In genomic region chr16:20850981-20851380, GRCh38 we compare ENCODE assay signal across 15 cellular contexts. TPM values are rescaled to one million over a fixed set of nuclear protein-coding genes. Genes with fewer than 3 reads are reported as not detected.
DNase-seq lines count a peak whose midpoint lies in the region; ATAC-seq and TF ChIP-seq lines count a peak whose summit lies in the region.
"Had no signal": no experiment of that assay in that cellular context is flagged by ENCODE, and none has a peak within 500 bp of the region (broad histone marks: within the 10 kb centered on the region; RNA-seq: fewer than 3 reads in every experiment).

No MANE protein-coding gene starts in this region.

- no peaks in the 10 kb centered on the region for H3K36me3 Mint-ChIP-seq in endothelial cell (ENCODE audit: low read depth, unreplicated experiment)

- DNase-seq in adipocyte (ENCODE audit: low read depth) (no peak), fibroblast of gingiva (ENCODE audit: low read depth) (peak; percentile 14), tibial nerve (ENCODE audit: low spot score in 2 of 2) (no peak), endothelial cell (ENCODE audit: low spot score) (no peak), NCI-H748 treated with DMSO at 0.1 percent for 48 hours (lab: John Stamatoyannopoulos, UW) (no peak)
- DNase-seq: activated effector memory CD4-positive, alpha-beta T cell treated with Interleukin-2 at 50 U/mL for 16 hours; CD4-positive, alpha-beta T cell; Karpas-422; stimulated activated CD4-positive, alpha-beta T cell treated with anti-CD3 and anti-CD28 coated beads, Interleukin-4, amount 100 ng/mL, for 1 hour had no signal

- H3K4me1 Mint-ChIP-seq in endothelial cell (ENCODE audit: unreplicated experiment) = peaks cover 38% of the 10 kb centered on the region
- H3K4me1 Mint-ChIP-seq: central memory CD8-positive, alpha-beta T cell had no signal

- H3K9ac ChIP-seq in adipocyte (ENCODE audit: low read length) = peak overlapping the region; percentile 86

- H3K27me3 ChIP-seq in adipocyte (replicated peaks; ENCODE audit: control insufficient read depth, insufficient read depth, low read length) (no peaks in the 10 kb centered on the region), muscle layer of duodenum (ENCODE audit: low read depth, low read length) (no peaks in the 10 kb centered on the region), tibial nerve (no peaks in the 10 kb centered on the region)
- H3K27me3 ChIP-seq: foreskin keratinocyte had no signal

- H3K4me3 ChIP-seq in adipocyte (ENCODE audit: low read length) (peak overlapping the region; percentile 26), muscle layer of duodenum (ENCODE audit: low read depth in 1 of 2, low read length in 2 of 2) (no peak overlapping the region), tibial nerve (no peak overlapping the region)

- TF ChIP-seq POLR2A in tibial nerve (IDR thresholded peaks at IDR 0.05) = no peak

- peaks cover 68% of the 10 kb centered on the region for H3K4me1 ChIP-seq in adipocyte (ENCODE audit: control insufficient read depth, insufficient read depth, low read length)
- H3K4me1 ChIP-seq in muscle layer of duodenum (ENCODE audit: control insufficient read depth in 1 of 2, insufficient read depth in 2 of 2, low read length in 2 of 2) = peaks cover 12 to 21% of the 10 kb centered on the region in 2 donors
- H3K4me1 ChIP-seq in tibial nerve = peaks cover 0 to 61% (median 35%) of the 10 kb centered on the region in 4 donors

- ATAC-seq in HG03469 (IDR thresholded peaks at IDR 0.05; ENCODE audit: unreplicated experiment) = no peak
- ATAC-seq in HG02840 (IDR thresholded peaks at IDR 0.05; ENCODE audit: low FRiP score, unreplicated experiment) = no peak

- H3K27ac Mint-ChIP-seq in endothelial cell (ENCODE audit: unreplicated experiment) = no peak overlapping the region
- H3K27ac Mint-ChIP-seq: CD4-positive, alpha-beta T cell; stimulated activated naive CD8-positive, alpha-beta T cell treated with anti-CD3 and anti-CD28 coated beads, Interleukin-15, Interleukin-2, amounts not matched to agents 100 ng/mL and 50 ng/mL, for 24 hours had no signal

- no peaks in the 10 kb centered on the region for H3K9me3 Mint-ChIP-seq in endothelial cell (ENCODE audit: unreplicated experiment)
- H3K9me3 Mint-ChIP-seq: CD4-positive, alpha-beta T cell; central memory CD8-positive, alpha-beta T cell; stimulated activated naive CD8-positive, alpha-beta T cell treated with anti-CD3 and anti-CD28 coated beads, Interleukin-15, Interleukin-2, amounts not matched to agents 100 ng/mL and 50 ng/mL, for 24 hours had no signal

- no peaks in the 10 kb centered on the region for H3K9me3 ChIP-seq in adipocyte (ENCODE audit: control insufficient read depth, low read length)
- no peaks in the 10 kb centered on the region for H3K9me3 ChIP-seq in muscle layer of duodenum (ENCODE audit: control insufficient read depth in 1 of 2, low read length in 2 of 2)
- H3K9me3 ChIP-seq in tibial nerve = no peaks in the 10 kb centered on the region

- no peak for TF ChIP-seq EP300 in tibial nerve (IDR thresholded peaks at IDR 0.05)

- H3K36me3 ChIP-seq in adipocyte (ENCODE audit: control insufficient read depth, insufficient read depth, low read length, severe bottlenecking) (peaks cover 36% of the 10 kb centered on the region), muscle layer of duodenum (ENCODE audit: control insufficient read depth in 1 of 2, insufficient read depth in 2 of 2, low read length in 2 of 2) (peaks cover 7 to 13% of the 10 kb centered on the region in 2 donors), tibial nerve (peaks cover 0 to 11% (median 0%) of the 10 kb centered on the region in 3 donors)

- H3K4me3 Mint-ChIP-seq in endothelial cell (ENCODE audit: unreplicated experiment) = no peak overlapping the region
- H3K4me3 Mint-ChIP-seq: CD4-positive, alpha-beta T cell; central memory CD8-positive, alpha-beta T cell; stimulated activated naive CD8-positive, alpha-beta T cell treated with anti-CD3 and anti-CD28 coated beads, Interleukin-15, Interleukin-2, amounts not matched to agents 100 ng/mL and 50 ng/mL, for 24 hours had no signal

- TF ChIP-seq CTCF in tibial nerve (IDR thresholded peaks at IDR 0.05) = no peak
- TF ChIP-seq CTCF in endothelial cell (IDR thresholded peaks at IDR 0.05; ENCODE audit: unreplicated experiment) = no peak

- 60 to 71% methylated on average over 3 of the region's 3 CpGs for WGBS in tibial nerve, 2 donors

- H3K27me3 Mint-ChIP-seq in endothelial cell (ENCODE audit: unreplicated experiment) = no peaks in the 10 kb centered on the region
- H3K27me3 Mint-ChIP-seq: CD4-positive, alpha-beta T cell; central memory CD8-positive, alpha-beta T cell; stimulated activated naive CD8-positive, alpha-beta T cell treated with anti-CD3 and anti-CD28 coated beads, Interleukin-15, Interleukin-2, amounts not matched to agents 100 ng/mL and 50 ng/mL, for 24 hours had no signal

- H3K27ac ChIP-seq in muscle layer of duodenum (ENCODE audit: low read length) (peak overlapping the region; percentile 71), tibial nerve (peak overlapping the region; percentile 70 to 94 (median 86))
- H3K27ac ChIP-seq: foreskin keratinocyte had no signal

RNA-seq across cellular contexts. Expression of gene REXO5, which starts 44.7 kb away (rescaled TPM):
- total RNA-seq in tibial nerve (1 to 10 TPM; 1.5 to 5.9 (median 4.1) TPM), endothelial cell (ENCODE audit: unreplicated experiment) (2.4 TPM)

RNA-seq across cellular contexts. Expression of gene ERI2, which starts 44.7 kb away (rescaled TPM):
- total RNA-seq in tibial nerve (10 to 100 TPM in 3 of 4 donors, 1 to 10 TPM in 1; 7.8 to 29.7 (median 19.0) TPM), endothelial cell (ENCODE audit: unreplicated experiment) (7.1 TPM)

RNA-seq across cellular contexts. Expression of gene DCUN1D3, which starts 49.2 kb away (rescaled TPM):
- total RNA-seq in tibial nerve (10 to 100 TPM; 28.8 to 37.5 (median 29.3) TPM), endothelial cell (ENCODE audit: unreplicated experiment) (17.2 TPM)

RNA-seq across cellular contexts. Expression of gene LYRM1, which starts 49.6 kb away (rescaled TPM):
- total RNA-seq in tibial nerve = 10 to 100 TPM; 30.6 to 67.3 (median 39.4) TPM
- total RNA-seq in endothelial cell (ENCODE audit: unreplicated experiment) = 14.0 TPM
